ENCODE assay signal across 11 cellular contexts in genomic region chr10:114498413-114499111, GRCh38.
A peak's percentile ranks its signal among the peaks of the same experiment; 100 is the strongest.
DNase-seq lines count a peak whose midpoint lies in the region; ATAC-seq, FAIRE-seq and TF ChIP-seq lines count a peak whose summit lies in the region.
"Had no signal": no experiment of that assay in that cellular context is flagged by ENCODE, and none has a peak within 500 bp of the region (broad histone marks: within the 10 kb centered on the region; RNA-seq: fewer than 3 reads in every experiment).

No MANE protein-coding gene starts in this region.

- peaks cover 22% of the 10 kb centered on the region for H3K36me3 ChIP-seq in MG63

- H3K9me3 ChIP-seq in MG63, result no peaks in the 10 kb centered on the region
- H3K9me3 ChIP-seq: adrenal gland had no signal

- H3K27me3 ChIP-seq in MG63, result no peaks in the 10 kb centered on the region
- H3K27me3 ChIP-seq: adrenal gland had no signal

- H3K27ac ChIP-seq in epithelial cell of prostate, result peak overlapping the region; percentile 98
- H3K27ac ChIP-seq: adrenal gland had no signal

- peak; percentile 67; the same call in 1 of the 2 replicates for TF ChIP-seq POLR2A in GM12891 (IDR thresholded peaks at IDR 0.05; ENCODE audit: low read depth, low read length)

- H3K4me3 ChIP-seq in MG63, result no peak overlapping the region
- H3K4me3 ChIP-seq: adrenal gland had no signal

- no peak for DNase-seq in GM12891 (ENCODE audit: insufficient read length, low spot score)
- DNase-seq in epithelial cell of prostate (ENCODE audit: low read depth, low spot score), result no peak
- no peak for DNase-seq in MG63
- no peak for DNase-seq in middle frontal gyrus (ENCODE audit: extremely low spot score, low spot score)
- DNase-seq in activated effector memory CD4-positive, alpha-beta T cell treated with Interleukin-2 at 50 U/mL for 16 hours, result no peak
- no peak for DNase-seq in COR-L47 (lab: John Stamatoyannopoulos, UW)
- DNase-seq: adrenal gland, NCI-H1417 had no signal

- peak; percentile 45 for ATAC-seq in GM21360 (IDR thresholded peaks at IDR 0.05; ENCODE audit: unreplicated experiment)
- peak; percentile 50 for ATAC-seq in HG03439 (IDR thresholded peaks at IDR 0.05; ENCODE audit: unreplicated experiment)

- peak; percentile 69 for FAIRE-seq in GM12891 (lab: Jason Lieb, UNC)
- FAIRE-seq: islet of Langerhans had no signal

TF ChIP-seq in GM12891, 5 proteins besides CTCF, POLR2A, EP300 and RAD21:
- TF ChIP-seq TAF1 (IDR thresholded peaks at IDR 0.05; ENCODE audit: low read depth, low read length) (peak; percentile 59; the same call in 1 of the 2 replicates), PAX5 (IDR thresholded peaks at IDR 0.05; ENCODE audit: insufficient read depth, low read length, severe bottlenecking) (no peak), POU2F2 (IDR thresholded peaks at IDR 0.05; ENCODE audit: low read depth, low read length) (no peak), SPI1 (IDR thresholded peaks at IDR 0.05; ENCODE audit: low read depth, low read length) (peak; percentile 98), POLR2AphosphoS5 (IDR thresholded peaks at IDR 0.05; ENCODE audit: low read depth, low read length) (peak; percentile 47; the same call in 1 of the 2 replicates)
TF ChIP-seq in GM12891: peak in this region for 3.
